Comparison of ENCODE assay signal across 20 cellular contexts in genomic region chr1:155177918-155178281, GRCh38. TPM values are rescaled to one million over a fixed set of nuclear protein-coding genes. Genes with fewer than 3 reads are reported as not detected.
DNase-seq lines count a peak whose midpoint lies in the region; TF ChIP-seq lines count a peak whose summit lies in the region.
"Had no signal": no experiment of that assay in that cellular context is flagged by ENCODE, and none has a peak within 500 bp of the region (broad histone marks: within the 10 kb centered on the region; RNA-seq: fewer than 3 reads in every experiment).

No MANE protein-coding gene starts in this region.

- H3K14ac ChIP-seq in neuronal stem cell (ENCODE audit: low read length) = no peak overlapping the region
- H3K14ac ChIP-seq in H9 (ENCODE audit: insufficient read depth, low read length) = no peak overlapping the region

- TF ChIP-seq CTCF in C4-2B (conservative IDR thresholded peaks at IDR 0.05) = no peak
- no peak for TF ChIP-seq CTCF in chondrocyte (IDR thresholded peaks at IDR 0.05)
- no peak for TF ChIP-seq CTCF in H9 (conservative IDR thresholded peaks at IDR 0.05)
- TF ChIP-seq CTCF in OCI-LY7 (conservative IDR thresholded peaks at IDR 0.05; ENCODE audit: low read length) = no peak

- H4K20me1 ChIP-seq in H9 (ENCODE audit: control insufficient read depth, insufficient read depth, insufficient read length) (no peaks in the 10 kb centered on the region), OCI-LY7 (ENCODE audit: insufficient read depth, low read length) (no peaks in the 10 kb centered on the region)

- H2BK20ac ChIP-seq in H9 (ENCODE audit: low read depth, low read length, poor library complexity, severe bottlenecking) = no peak overlapping the region

- BruUV-seq in OCI-LY7 (replicated peaks; lab: Mats Ljungman, UMichigan) = no TSS peak

- no peaks in the 10 kb centered on the region for H3K9me3 Mint-ChIP-seq in chondrocyte (ENCODE audit: low read depth)
- no peaks in the 10 kb centered on the region for H3K9me3 Mint-ChIP-seq in H9
- H3K9me3 Mint-ChIP-seq: activated naive CD4-positive, alpha-beta T cell treated with anti-CD3 and anti-CD28 coated beads, Interleukin-2, amount 50 U/mL, for 72 hours; HFFc6 had no signal

- H3K56ac ChIP-seq in H9 (ENCODE audit: insufficient read length, low read depth, low read length) = no peak overlapping the region

- CTCF ChIA-PET in OCI-LY7 (lab: Charles Lee; ENCODE audit: unreplicated experiment) = interaction anchor here (1.0 to 1.3 kb wide), 2 partner anchors 7 to 15 kb away, joined by 3 to 4 read pairs; no protein-coding TSS in a partner anchor

- no peak overlapping the region for H4K8ac ChIP-seq in neuronal stem cell (ENCODE audit: low read depth, low read length)
- H4K8ac ChIP-seq in H9 (replicated peaks; ENCODE audit: insufficient read length, low read depth, low read length) = no peak overlapping the region

- H3K18ac ChIP-seq in neuronal stem cell (ENCODE audit: low read length) (no peak overlapping the region), H9 (ENCODE audit: insufficient read length, low read depth, low read length) (no peak overlapping the region)

- H3K36me3 ChIP-seq in neuronal stem cell (replicated peaks in 1 of 2; ENCODE audit: control insufficient read depth in 2 of 2, insufficient read depth in 2 of 2, low read length in 2 of 2) (peaks cover 27 to 34% of the 10 kb centered on the region in 2 donors), OCI-LY7 (ENCODE audit: insufficient read depth, low read length) (no peaks in the 10 kb centered on the region)
- H3K36me3 ChIP-seq: gastrocnemius medialis had no signal

- DNase-seq in ELF-1 (ENCODE audit: low read depth, low spot score) = peak; percentile 0
- DNase-seq in chondrocyte (ENCODE audit: low spot score) = peak; percentile 51
- DNase-seq in neuronal stem cell (ENCODE audit: low spot score) = no peak
- no peak for DNase-seq in H9
- no peak for DNase-seq in HCEC 1CT
- DNase-seq in OCI-LY7 (ENCODE audit: low spot score) = no peak
- no peak for DNase-seq in NCI-H526 (lab: John Stamatoyannopoulos, UW)
- DNase-seq: activated CD4-positive, alpha-beta T cell treated with anti-CD3 and anti-CD28 coated beads for 4 hours; AML-193; COR-L47; dermis blood vessel endothelial cell; gastrocnemius medialis; HFFc6; KBM-7; NCI-H2029; stimulated activated naive CD8-positive, alpha-beta T cell treated with anti-CD3 and anti-CD28 coated beads, Interleukin-15, Interleukin-2, amounts not matched to agents 100 U/mL and 50 U/mL, for 24 hours had no signal

- H3K4me3 Mint-ChIP-seq in chondrocyte (ENCODE audit: unreplicated experiment) (no peak overlapping the region), H9 (no peak overlapping the region; a peak in 1 of 5 replicates)
- H3K4me3 Mint-ChIP-seq: HFFc6 had no signal

- H3K9me2 ChIP-seq in OCI-LY7 (ENCODE audit: insufficient read depth, low read length) = no peaks in the 10 kb centered on the region

- H3K79me2 ChIP-seq in H9 (ENCODE audit: insufficient read depth, low read length) = no peaks in the 10 kb centered on the region
- no peaks in the 10 kb centered on the region; the same call in 1 of the 2 replicates for H3K79me2 ChIP-seq in OCI-LY7 (ENCODE audit: insufficient read depth, low read depth, low read length)
- H3K79me2 ChIP-seq: parathyroid adenoma had no signal

- peak overlapping the region; percentile 14 for H4K91ac ChIP-seq in neuronal stem cell (ENCODE audit: low read depth, low read length, poor library complexity)
- H4K91ac ChIP-seq in H9 (ENCODE audit: insufficient read length, low read depth, low read length) = no peak overlapping the region

- WGBS in neuronal stem cell (ENCODE audit: extremely low coverage in 2 of 2, insufficient read length in 2 of 2, insufficient replicate concordance in 1 of 2), 2 donors = no CpG with 5 or more reads among the region's 9 CpGs
- no CpG with 5 or more reads among the region's 9 CpGs for WGBS in H9 (ENCODE audit: extremely low coverage, insufficient read length, low lambda C conversion rate)

- H3K9ac ChIP-seq in neuronal stem cell (ENCODE audit: low read depth, low read length, poor library complexity) = no peak overlapping the region
- no peak overlapping the region for H3K9ac ChIP-seq in H9 (ENCODE audit: extremely low read depth, insufficient read length, low read length)
- H3K9ac ChIP-seq: parathyroid adenoma had no signal

- H3K4me3 ChIP-seq in neuronal stem cell (ENCODE audit: low read length in 2 of 2) (no peak overlapping the region), OCI-LY7 (ENCODE audit: low read depth, low read length, poor library complexity, severe bottlenecking) (no peak overlapping the region)
- H3K4me3 ChIP-seq: body of pancreas, gastrocnemius medialis had no signal

- H3K27me3 Mint-ChIP-seq in chondrocyte (ENCODE audit: low read depth) (no peaks in the 10 kb centered on the region), H9 (ENCODE audit: low read depth) (no peaks in the 10 kb centered on the region; the same call in none of the 2 replicates)

- H3K4me1 ChIP-seq in neuronal stem cell (ENCODE audit: control insufficient read depth in 2 of 2, insufficient read depth in 1 of 2, low read depth in 1 of 2, low read length in 2 of 2) (peaks cover 11 to 13% of the 10 kb centered on the region in 2 donors), H9 (ENCODE audit: insufficient read depth, low read length) (no peaks in the 10 kb centered on the region), OCI-LY7 (ENCODE audit: insufficient read depth, low read length, poor library complexity, severe bottlenecking) (peaks cover 24% of the 10 kb centered on the region)
- H3K4me1 ChIP-seq: parathyroid adenoma had no signal

- H3K9me3 ChIP-seq in neuronal stem cell (replicated peaks in 1 of 2; ENCODE audit: control insufficient read depth in 2 of 2, insufficient read depth in 1 of 2, low read depth in 1 of 2, low read length in 2 of 2) (no peaks in the 10 kb centered on the region), H9 (ENCODE audit: control insufficient read depth, low read depth, low read length) (no peaks in the 10 kb centered on the region), OCI-LY7 (ENCODE audit: low read length) (no peaks in the 10 kb centered on the region)
- H3K9me3 ChIP-seq: body of pancreas, gastrocnemius medialis had no signal

- H3K27me3 ChIP-seq in neuronal stem cell (ENCODE audit: control insufficient read depth in 3 of 3, insufficient read depth in 3 of 3, low read depth in 1 of 3, low read length in 3 of 3) (no peaks in the 10 kb centered on the region), H9 (ENCODE audit: insufficient read depth, low read length) (no peaks in the 10 kb centered on the region)
- H3K27me3 ChIP-seq: body of pancreas had no signal

- H3K27ac Mint-ChIP-seq in chondrocyte (ENCODE audit: unreplicated experiment) (no peak overlapping the region), H9 (no peak overlapping the region)
- H3K27ac Mint-ChIP-seq: activated naive CD4-positive, alpha-beta T cell treated with anti-CD3 and anti-CD28 coated beads, Interleukin-2, amount 50 U/mL, for 72 hours; HFFc6 had no signal

- intact Hi-C loops in OCI-LY7 (cut with micrococcal nuclease; ENCODE audit: unreplicated experiment) = loop anchor here (5.0 kb wide), 1 partner anchor 144 kb away; the partner anchor contains the start of gene RUSC1

- H2AFZ ChIP-seq in neuronal stem cell (ENCODE audit: low read length) (no peak overlapping the region), H9 (ENCODE audit: low read length) (no peak overlapping the region), OCI-LY7 (ENCODE audit: low read length) (no peak overlapping the region)
- H2AFZ ChIP-seq: parathyroid adenoma had no signal

- H3K4me1 Mint-ChIP-seq in chondrocyte (ENCODE audit: low read depth) (peaks cover 35% of the 10 kb centered on the region), H9 (peaks cover 15 to 28% of the 10 kb centered on the region in 2 experiments)

- H3K79me1 ChIP-seq in neuronal stem cell (ENCODE audit: low read depth, low read length) (peaks cover 14% of the 10 kb centered on the region), H9 (ENCODE audit: insufficient read depth, low read depth, low read length, poor library complexity, severe bottlenecking) (no peaks in the 10 kb centered on the region)

- H4K5ac ChIP-seq in H9 (ENCODE audit: insufficient read length, low read depth, low read length) = no peak overlapping the region

- H2BK5ac ChIP-seq in neuronal stem cell (ENCODE audit: low read length) (no peak overlapping the region), H9 (ENCODE audit: insufficient read length, low read length) (no peak overlapping the region)

- H2AK5ac ChIP-seq in neuronal stem cell (ENCODE audit: low read depth, low read length) (no peak overlapping the region), H9 (ENCODE audit: insufficient read length, low read length) (no peak overlapping the region)

- H2BK15ac ChIP-seq in neuronal stem cell (ENCODE audit: low read length) = no peak overlapping the region
- H2BK15ac ChIP-seq in H9 (ENCODE audit: low read depth, low read length) = no peak overlapping the region

- POLR2A ChIA-PET in OCI-LY7 (lab: Charles Lee) = interaction anchor here (1.2 kb wide), 1 partner anchor 49 kb away, joined by 4 read pairs; no protein-coding TSS in a partner anchor

- H3K4ac ChIP-seq in neuronal stem cell (ENCODE audit: low read length) = no peak overlapping the region
- no peak overlapping the region for H3K4ac ChIP-seq in H9 (ENCODE audit: low read depth, low read length)

- H3K27ac ChIP-seq in C4-2B = peak overlapping the region; percentile 94
- H3K27ac ChIP-seq in neuronal stem cell (replicated peaks; ENCODE audit: low read length) = no peak overlapping the region
- H3K27ac ChIP-seq in H9 (ENCODE audit: insufficient read length, low read depth, low read length) = no peak overlapping the region
- no peak overlapping the region for H3K27ac ChIP-seq in OCI-LY7 (ENCODE audit: low read depth, low read length, poor library complexity, severe bottlenecking)
- H3K27ac ChIP-seq: gastrocnemius medialis, parathyroid adenoma had no signal

- H3K36me3 Mint-ChIP-seq in chondrocyte (ENCODE audit: low read depth) (peaks cover 17% of the 10 kb centered on the region), H9 (ENCODE audit: insufficient read depth in 1 of 3, low read depth in 3 of 3) (peaks cover 38 to 57% (median 53%) of the 10 kb centered on the region in 3 experiments)

- H2BK120ac ChIP-seq in neuronal stem cell (ENCODE audit: low read depth, low read length) (no peak overlapping the region), H9 (ENCODE audit: low read depth, low read length, poor library complexity, severe bottlenecking) (no peak overlapping the region)

- H2BK12ac ChIP-seq in neuronal stem cell (ENCODE audit: low read length) = no peak overlapping the region
- no peak overlapping the region for H2BK12ac ChIP-seq in H9 (ENCODE audit: insufficient read length, low read depth, low read length)

- no peak overlapping the region for H3K4me2 ChIP-seq in neuronal stem cell (ENCODE audit: insufficient read depth, low read length, poor library complexity, severe bottlenecking)
- no peak overlapping the region for H3K4me2 ChIP-seq in H9 (ENCODE audit: insufficient read depth, insufficient read length, low read length)
- H3K4me2 ChIP-seq in OCI-LY7 (ENCODE audit: low read length) = no peak overlapping the region

- peak overlapping the region; percentile 58 for H3K23ac ChIP-seq in neuronal stem cell (ENCODE audit: low read depth, low read length, poor library complexity)
- no peak overlapping the region for H3K23ac ChIP-seq in H9 (ENCODE audit: insufficient read length, low read depth, low read length)

- no peak overlapping the region for H3T11ph ChIP-seq in H9 (ENCODE audit: low read length)

- peaks cover 14% of the 10 kb centered on the region for H3K23me2 ChIP-seq in H9 (ENCODE audit: insufficient read length, low read depth, low read length, poor library complexity, severe bottlenecking)

RNA-seq across cellular contexts. Expression of gene TRIM46, which starts 4.3 kb away (rescaled TPM):
- total RNA-seq in chondrocyte (9.6 to 10.7 TPM (median 9.7 TPM) in 3 replicates), H9 (2021) (16.5 and 18.4 TPM in 2 replicates), OCI-LY7 (2022) (3.9 and 4.5 TPM in 2 replicates)
- polyA plus RNA-seq in neuronal stem cell (2013, experiment 1 of 2) = 7.5 TPM
- 7.4 TPM for polyA plus RNA-seq in neuronal stem cell (2013, experiment 2 of 2)
- total RNA-seq in OCI-LY7 (2014; rRNA removed; shearing (Covaris generic)) = 1.3 and 3.1 TPM in 2 replicates
- total RNA-seq: gastrocnemius medialis had no signal

RNA-seq across cellular contexts. Expression of gene KRTCAP2, which starts 4.8 kb away (rescaled TPM):
- total RNA-seq in chondrocyte (159 to 202 TPM (median 174 TPM) in 3 replicates), H9 (2021) (149 and 152 TPM in 2 replicates), OCI-LY7 (2022) (141 and 166 TPM in 2 replicates)
- polyA plus RNA-seq in neuronal stem cell (2013, experiment 1 of 2) = 210 TPM
- polyA plus RNA-seq in neuronal stem cell (2013, experiment 2 of 2) = 197 TPM
- 80.5 and 128 TPM in 2 replicates for total RNA-seq in OCI-LY7 (2014; rRNA removed; shearing (Covaris generic))

RNA-seq across cellular contexts. Expression of gene THBS3, which starts 29.8 kb away (rescaled TPM):
- 112 to 127 TPM (median 118 TPM) in 3 replicates for total RNA-seq in chondrocyte
- polyA plus RNA-seq in neuronal stem cell (2013, experiment 1 of 2) = 25.0 TPM
- 25.1 TPM for polyA plus RNA-seq in neuronal stem cell (2013, experiment 2 of 2)
- 5.0 and 5.9 TPM in 2 replicates for total RNA-seq in H9 (2021)
- 6.9 and 11.1 TPM in 2 replicates for total RNA-seq in OCI-LY7 (2014; rRNA removed; shearing (Covaris generic))
- total RNA-seq in OCI-LY7 (2022) = 28.7 and 37.1 TPM in 2 replicates

RNA-seq across cellular contexts. Expression of gene MTX1, which starts 30.6 kb away (rescaled TPM):
- 28.2 to 49.1 TPM (median 29.8 TPM) in 3 replicates for total RNA-seq in chondrocyte
- polyA plus RNA-seq in neuronal stem cell (2013, experiment 1 of 2) = 28.8 TPM
- polyA plus RNA-seq in neuronal stem cell (2013, experiment 2 of 2) = 29.5 TPM
- total RNA-seq in H9 (2021) = 43.6 and 45.0 TPM in 2 replicates
- 67.6 and 70.2 TPM in 2 replicates for total RNA-seq in OCI-LY7 (2014; rRNA removed; shearing (Covaris generic))
- 43.9 and 45.7 TPM in 2 replicates for total RNA-seq in OCI-LY7 (2022)

RNA-seq across cellular contexts. Expression of gene DPM3, which starts 37.6 kb away (rescaled TPM):
- total RNA-seq in chondrocyte (41.3 to 73.3 TPM (median 48.9 TPM) in 3 replicates), H9 (2021) (47.4 and 48.5 TPM in 2 replicates), OCI-LY7 (2022) (56.2 and 65.9 TPM in 2 replicates)
- 309 TPM for polyA plus RNA-seq in neuronal stem cell (2013, experiment 1 of 2)
- polyA plus RNA-seq in neuronal stem cell (2013, experiment 2 of 2) = 297 TPM
- total RNA-seq in OCI-LY7 (2014; rRNA removed; shearing (Covaris generic)) = 32.5 and 41.8 TPM in 2 replicates

Comparison
In these comparisons a context has a peak if more than half of its experiments do, and no peak if none do; other contexts are left out.
1. DNase-seq: peak in ELF-1 (single experiment) and chondrocyte (single experiment); none in neuronal stem cell (single experiment), H9 (single experiment), HCEC 1CT (single experiment), OCI-LY7 (single experiment) and NCI-H526 (0 of 2).